ENCODE assay signal across 7 cellular contexts in the genomic region with DNA sequence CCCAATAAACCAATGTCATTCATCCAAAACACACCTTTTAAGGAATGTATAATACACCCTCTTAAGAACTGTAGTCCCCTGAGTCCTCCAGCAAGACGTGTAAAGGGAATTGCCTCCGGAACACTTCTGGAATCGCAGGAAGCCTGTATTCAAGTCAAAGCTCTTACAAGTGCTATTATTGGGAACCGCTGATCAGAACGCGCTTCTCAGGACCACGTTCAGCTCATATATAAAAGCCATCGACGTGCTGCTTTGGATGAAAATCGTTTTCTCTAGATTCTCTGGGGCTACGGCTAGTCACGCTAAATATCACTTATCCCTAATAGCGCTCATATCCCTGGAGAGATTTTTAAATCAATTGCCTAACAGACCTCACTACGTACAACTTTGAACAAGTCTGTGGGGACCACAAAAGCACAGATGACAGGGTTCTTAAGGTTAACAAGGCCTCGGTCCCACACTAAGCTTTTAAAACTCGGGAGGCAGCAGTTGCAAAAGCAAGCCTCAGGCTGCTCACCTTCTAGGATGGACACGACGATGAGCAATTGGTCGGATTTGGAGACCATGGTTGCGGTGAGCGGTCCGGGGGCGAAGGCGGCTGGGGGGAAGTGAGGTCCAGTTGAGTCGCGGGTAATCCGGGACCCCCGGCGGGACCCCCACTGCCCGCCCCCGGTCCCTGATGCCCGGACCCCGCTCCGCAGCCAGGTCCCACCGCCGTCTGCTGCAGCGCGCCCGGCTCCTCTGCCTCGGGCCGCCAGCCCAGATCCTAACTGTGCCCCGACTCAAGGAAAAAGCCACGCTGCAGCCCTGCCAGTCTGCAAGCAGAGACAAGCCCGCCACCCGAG. TPM values are rescaled to one million over a fixed set of nuclear protein-coding genes. Genes with fewer than 3 reads are reported as not detected.
DNase-seq lines count a peak whose midpoint lies in the region; ATAC-seq and TF ChIP-seq lines count a peak whose summit lies in the region.

No MANE protein-coding gene starts in this region.

- peak overlapping the region; percentile 89 for H2AFZ ChIP-seq in SU-DHL-6 (ENCODE audit: low read depth, low read length, severe bottlenecking)

- peaks cover 8% of the 10 kb centered on the region for H3K4me1 Mint-ChIP-seq in nephron progenitor cell

- H3K9ac ChIP-seq in SU-DHL-6 (ENCODE audit: low read length) = peak overlapping the region; percentile 95
- peak overlapping the region; percentile 68 for H3K9ac ChIP-seq in muscle layer of colon (ENCODE audit: low read length)

- ATAC-seq in GM19463 (IDR thresholded peaks at IDR 0.05; ENCODE audit: unreplicated experiment) (peak; percentile 14), HG03460 (IDR thresholded peaks at IDR 0.05; ENCODE audit: unreplicated experiment) (peak; percentile 12)

- peaks cover 27% of the 10 kb centered on the region for H3K36me3 Mint-ChIP-seq in nephron progenitor cell (ENCODE audit: low read depth)

- DNase-seq in esophagus squamous epithelium (lab: John Stamatoyannopoulos, UW) = no peak
- DNase-seq in nephron progenitor cell = no peak

- 1 to 2% methylated on average over 14 to 19 of the region's 45 CpGs for WGBS in esophagus squamous epithelium, 2 donors

- H3K79me2 ChIP-seq in DOHH2 (ENCODE audit: control insufficient read depth, low read length) (peaks cover 46% of the 10 kb centered on the region), SU-DHL-6 (ENCODE audit: insufficient read depth, low read length) (peaks cover 43% of the 10 kb centered on the region)

- no peak for TF ChIP-seq CTCF in DOHH2 (IDR thresholded peaks at IDR 0.05; ENCODE audit: low read depth, low read length, poor library complexity, severe bottlenecking)
- TF ChIP-seq CTCF in SU-DHL-6 (IDR thresholded peaks at IDR 0.05; ENCODE audit: insufficient read depth, low read length, poor library complexity, severe bottlenecking) = no peak
- no peak for TF ChIP-seq CTCF in esophagus squamous epithelium (IDR thresholded peaks at IDR 0.05)
- TF ChIP-seq CTCF in nephron progenitor cell (IDR thresholded peaks at IDR 0.05) = no peak

- H3K4me3 ChIP-seq in DOHH2 (ENCODE audit: low read length) (peak overlapping the region; percentile 98), SU-DHL-6 (ENCODE audit: insufficient read depth, low read length, poor library complexity, severe bottlenecking) (peak overlapping the region; percentile 92), esophagus squamous epithelium (peak overlapping the region; percentile 74 to 96 (median 86)), muscle layer of colon (ENCODE audit: low read depth in 1 of 2, low read length in 2 of 2) (peak overlapping the region; percentile 79 to 94)

- no peaks in the 10 kb centered on the region for H3K27me3 ChIP-seq in DOHH2 (ENCODE audit: control insufficient read depth, low read length)
- H3K27me3 ChIP-seq in SU-DHL-6 (ENCODE audit: low read length) = no peaks in the 10 kb centered on the region
- H3K27me3 ChIP-seq in esophagus squamous epithelium = no peaks in the 10 kb centered on the region
- H3K27me3 ChIP-seq in muscle layer of colon (ENCODE audit: control insufficient read depth in 1 of 2, insufficient read depth in 2 of 2, low read length in 2 of 2) = no peaks in the 10 kb centered on the region

- H3K4me3 Mint-ChIP-seq in nephron progenitor cell = no peak overlapping the region

- TF ChIP-seq POLR2A in esophagus squamous epithelium (IDR thresholded peaks at IDR 0.05) = no peak

- intact Hi-C loops in esophagus squamous epithelium (cut with DNase I) = loop anchor here (5.0 kb wide), 1 partner anchor 90 kb away; a partner anchor contains a TSS

- H3F3A ChIP-seq in DOHH2 (ENCODE audit: control insufficient read depth, insufficient read depth) (0 out of 2 replicates have a peak, but pooled peaks cover 3% of the 10 kb centered on the region), SU-DHL-6 (ENCODE audit: insufficient read depth) (0 out of 2 replicates have a peak, but pooled peaks cover 3% of the 10 kb centered on the region)

- no peaks in the 10 kb centered on the region for H3K27me3 Mint-ChIP-seq in nephron progenitor cell (ENCODE audit: low read depth, poor library complexity)

- H4K20me1 ChIP-seq in DOHH2 (ENCODE audit: control insufficient read depth, insufficient read depth, low read depth, low read length) (no peaks in the 10 kb centered on the region), SU-DHL-6 (ENCODE audit: low read depth, low read length) (no peaks in the 10 kb centered on the region)

- no peak overlapping the region for H3K27ac Mint-ChIP-seq in nephron progenitor cell

- peak overlapping the region; percentile 53 for H3K27ac ChIP-seq in DOHH2 (ENCODE audit: low read depth, low read length)
- H3K27ac ChIP-seq in SU-DHL-6 (ENCODE audit: low read depth, low read length) = peak overlapping the region; percentile 60
- H3K27ac ChIP-seq in esophagus squamous epithelium = peak overlapping the region; percentile 92 to 95 (median 94)
- H3K27ac ChIP-seq in muscle layer of colon (ENCODE audit: low read depth, low read length) = peak overlapping the region; percentile 67

- H3K4me1 ChIP-seq in DOHH2 (ENCODE audit: control insufficient read depth, low read length) (peaks cover 28% of the 10 kb centered on the region), esophagus squamous epithelium (peaks cover 8 to 36% (median 10%) of the 10 kb centered on the region in 3 donors), muscle layer of colon (ENCODE audit: insufficient read depth, low read length) (peaks cover 7% of the 10 kb centered on the region)

- H3K4me2 ChIP-seq in DOHH2 (ENCODE audit: low read length) (peak overlapping the region; percentile 93), SU-DHL-6 (ENCODE audit: low read depth, low read length, poor library complexity, severe bottlenecking) (peak overlapping the region; percentile 92)

- H3K9me3 ChIP-seq in DOHH2 (ENCODE audit: control insufficient read depth, insufficient read depth, low read length) (no peaks in the 10 kb centered on the region), SU-DHL-6 (ENCODE audit: insufficient read depth, low read length) (no peaks in the 10 kb centered on the region), esophagus squamous epithelium (no peaks in the 10 kb centered on the region), muscle layer of colon (ENCODE audit: low read length) (no peaks in the 10 kb centered on the region)

- peaks cover 20% of the 10 kb centered on the region for H3K36me3 ChIP-seq in DOHH2 (ENCODE audit: control insufficient read depth, low read length)
- peaks cover 5% of the 10 kb centered on the region; the same call in 1 of the 2 replicates for H3K36me3 ChIP-seq in SU-DHL-6 (ENCODE audit: low read length)
- H3K36me3 ChIP-seq in esophagus squamous epithelium = peaks cover 0 to 13% (median 0%) of the 10 kb centered on the region in 3 donors
- peaks cover 5% of the 10 kb centered on the region for H3K36me3 ChIP-seq in muscle layer of colon (ENCODE audit: insufficient read depth, low read length)

- H3K9me3 Mint-ChIP-seq in nephron progenitor cell = no peaks in the 10 kb centered on the region

- H3K9me2 ChIP-seq in DOHH2 (replicated peaks; ENCODE audit: control insufficient read depth, low read length) (no peaks in the 10 kb centered on the region), SU-DHL-6 (replicated peaks; ENCODE audit: insufficient read depth, low read length) (no peaks in the 10 kb centered on the region)

RNA-seq across cellular contexts. Expression of a gene that starts 0.5 kb away (rescaled TPM):
- 10 to 100 TPM in 2 of 4 donors, 1 to 10 TPM in 2; 7.9 to 12.6 (median 10.1) TPM for total RNA-seq in esophagus squamous epithelium
